28 cellular contexts compared by ENCODE assay signal in genomic region chr4:18676136-18676922, GRCh38.
"Had no signal": no experiment of that assay in that cellular context is flagged by ENCODE, and none has a peak within 500 bp of the region (broad histone marks: within the 10 kb centered on the region; RNA-seq: fewer than 3 reads in every experiment).

No MANE protein-coding gene starts in this region.

- ATAC-seq: body of pancreas; gastroesophageal sphincter; natural killer cell treated with Interleukin-12 subunit alpha and Interleukin-12 subunit beta and Interleukin-15 and Interleukin-18, amount 100 ng/mL, for 72 hours; pancreas; psoas muscle; stimulated activated naive B cell treated with anti-CD40 and anti-IgM and Interleukin-4, amounts not matched to agents 10 μg/mL and 1 μg/mL and 100 μg/mL, for 72 hours; T-helper 17 cell had no signal

- H3K27ac ChIP-seq: body of pancreas, colonic mucosa, gastroesophageal sphincter, pancreas, psoas muscle, right atrium auricular region, suprapubic skin, transverse colon had no signal

- H3K36me3 Mint-ChIP-seq: activated naive CD4-positive, alpha-beta T cell treated with anti-CD3 and anti-CD28 coated beads, Interleukin-2, amount 50 U/mL, for 24 hours; natural killer cell treated with Interleukin-12 subunit alpha and Interleukin-12 subunit beta and Interleukin-15 and Interleukin-18, amount 100 ng/mL, for 72 hours; stimulated activated naive B cell treated with anti-CD40 and anti-IgM and Interleukin-4, amounts not matched to agents 10 μg/mL and 1 μg/mL and 100 μg/mL, for 72 hours had no signal

- H3K27me3 Mint-ChIP-seq: activated CD4-positive, alpha-beta memory T cell treated with anti-CD3 and anti-CD28 coated beads, Interleukin-2, amount 10 ng/mL, durations not matched to agents 7 days and 5 days; activated CD4-positive, alpha-beta T cell treated with anti-CD3 and anti-CD28 coated beads, Interleukin-2, amount 10 ng/mL, durations not matched to agents 7 days and 5 days; natural killer cell treated with Interleukin-12 subunit alpha and Interleukin-12 subunit beta and Interleukin-15 and Interleukin-18, amount 100 ng/mL, for 72 hours; stimulated activated naive B cell treated with anti-CD40 and anti-IgM and Interleukin-4, amounts not matched to agents 10 μg/mL and 1 μg/mL and 100 μg/mL, for 72 hours had no signal

- H3K9me3 ChIP-seq: body of pancreas, colonic mucosa, gastroesophageal sphincter, pancreas, psoas muscle, right atrium auricular region, suprapubic skin, transverse colon had no signal

- H3K9me3 Mint-ChIP-seq: activated CD4-positive, alpha-beta memory T cell treated with anti-CD3 and anti-CD28 coated beads, Interleukin-2, amount 10 ng/mL, durations not matched to agents 7 days and 5 days; activated CD4-positive, alpha-beta T cell treated with anti-CD3 and anti-CD28 coated beads, Interleukin-2, amount 10 ng/mL, durations not matched to agents 7 days and 5 days; activated naive CD4-positive, alpha-beta T cell treated with anti-CD3 and anti-CD28 coated beads, Interleukin-2, amount 50 U/mL, for 24 hours; activated T-helper 2 cell treated with anti-CD3 and anti-CD28 coated beads, Interferon-gamma antibody, Interleukin-2, Interleukin-4, amounts not matched to agents 10 μg/mL and 5 μg/mL and 100 μg/mL, durations not matched to agents 14 hours and 24 hours and 36 hours had no signal

- H3K4me3 Mint-ChIP-seq: activated CD4-positive, alpha-beta memory T cell treated with anti-CD3 and anti-CD28 coated beads, Interleukin-2, amount 10 ng/mL, durations not matched to agents 7 days and 5 days; activated CD4-positive, alpha-beta T cell treated with anti-CD3 and anti-CD28 coated beads, Interleukin-2, amount 10 ng/mL, durations not matched to agents 7 days and 5 days; activated naive CD4-positive, alpha-beta T cell treated with anti-CD3 and anti-CD28 coated beads, Interleukin-2, amount 50 U/mL, for 24 hours; natural killer cell treated with Interleukin-12 subunit alpha and Interleukin-12 subunit beta and Interleukin-15 and Interleukin-18, amount 100 ng/mL, for 72 hours; stimulated activated naive B cell treated with anti-CD40 and anti-IgM and Interleukin-4, amounts not matched to agents 10 μg/mL and 1 μg/mL and 100 μg/mL, for 72 hours; T-helper 17 cell had no signal

- H3K36me3 ChIP-seq: colonic mucosa, gastroesophageal sphincter, pancreas, right atrium auricular region, suprapubic skin, transverse colon had no signal

- H3K27ac Mint-ChIP-seq: activated CD4-positive, alpha-beta memory T cell treated with anti-CD3 and anti-CD28 coated beads, Interleukin-2, amount 10 ng/mL, durations not matched to agents 7 days and 5 days; activated CD4-positive, alpha-beta T cell treated with anti-CD3 and anti-CD28 coated beads, Interleukin-2, amount 10 ng/mL, durations not matched to agents 7 days and 5 days; activated naive CD4-positive, alpha-beta T cell treated with anti-CD3 and anti-CD28 coated beads, Interleukin-2, amount 50 U/mL, for 24 hours; activated T-helper 2 cell treated with anti-CD3 and anti-CD28 coated beads, Interferon-gamma antibody, Interleukin-2, Interleukin-4, amounts not matched to agents 10 μg/mL and 5 μg/mL and 100 μg/mL, durations not matched to agents 14 hours and 24 hours and 36 hours; natural killer cell treated with Interleukin-12 subunit alpha and Interleukin-12 subunit beta and Interleukin-15 and Interleukin-18, amount 100 ng/mL, for 72 hours; stimulated activated naive B cell treated with anti-CD40 and anti-IgM and Interleukin-4, amounts not matched to agents 10 μg/mL and 1 μg/mL and 100 μg/mL, for 72 hours; T-helper 17 cell had no signal

- H3K4me3 ChIP-seq: body of pancreas, colonic mucosa, dorsolateral prefrontal cortex, gastroesophageal sphincter, pancreas, psoas muscle, right atrium auricular region, suprapubic skin, transverse colon had no signal

- H3K4me1 ChIP-seq: body of pancreas, colonic mucosa, gastroesophageal sphincter, pancreas, psoas muscle, right atrium auricular region, suprapubic skin, transverse colon had no signal

- H3K4me1 Mint-ChIP-seq: activated CD4-positive, alpha-beta memory T cell treated with anti-CD3 and anti-CD28 coated beads, Interleukin-2, amount 10 ng/mL, durations not matched to agents 7 days and 5 days; activated CD4-positive, alpha-beta T cell treated with anti-CD3 and anti-CD28 coated beads, Interleukin-2, amount 10 ng/mL, durations not matched to agents 7 days and 5 days; activated naive CD4-positive, alpha-beta T cell treated with anti-CD3 and anti-CD28 coated beads, Interleukin-2, amount 50 U/mL, for 24 hours; stimulated activated naive B cell treated with anti-CD40 and anti-IgM and Interleukin-4, amounts not matched to agents 10 μg/mL and 1 μg/mL and 100 μg/mL, for 72 hours; T-helper 17 cell had no signal

- H3K27me3 ChIP-seq: body of pancreas, colonic mucosa, dorsolateral prefrontal cortex, gastroesophageal sphincter, pancreas, right atrium auricular region, suprapubic skin, transverse colon had no signal

- DNase-seq: activated CD4-positive, alpha-beta memory T cell treated with anti-CD3 and anti-CD28 coated beads, Interleukin-2, amount 10 ng/mL, durations not matched to agents 7 days and 5 days; activated CD4-positive, alpha-beta T cell treated with anti-CD3 and anti-CD28 coated beads for 1 hour; activated CD4-positive, alpha-beta T cell treated with anti-CD3 and anti-CD28 coated beads, Interleukin-2, amount 10 ng/mL, durations not matched to agents 7 days and 5 days; activated CD8-positive, alpha-beta memory T cell treated with anti-CD3 and anti-CD28 coated beads, Interleukin-2, amount 50 U/mL, for 48 hours; activated T-cell treated with anti-CD3 and anti-CD28 coated beads, Interleukin-2, amount 50 U/mL, for 48 hours; anterior cingulate cortex; body of pancreas; cerebellar nuclear complex; colonic mucosa; dorsolateral prefrontal cortex; effector memory CD4-positive, alpha-beta T cell; head of caudate nucleus; hippocampal formation; left cardiac atrium; mammary epithelial cell; pancreas; psoas muscle; stimulated activated CD4-positive, alpha-beta T cell treated with anti-CD3 and anti-CD28 coated beads, Interleukin-15, amount 100 ng/mL, for 24 hours; stimulated activated CD4-positive, alpha-beta T cell treated with anti-CD3 and anti-CD28 coated beads, Interleukin-2, amount 100 ng/mL, for 24 hours; stimulated activated naive B cell treated with anti-CD40 and anti-IgM and Interleukin-4, amounts not matched to agents 10 μg/mL and 1 μg/mL and 100 μg/mL, for 72 hours; T-helper 17 cell; transverse colon had no signal
